7 cellular contexts compared by ENCODE assay signal in the genomic region with DNA sequence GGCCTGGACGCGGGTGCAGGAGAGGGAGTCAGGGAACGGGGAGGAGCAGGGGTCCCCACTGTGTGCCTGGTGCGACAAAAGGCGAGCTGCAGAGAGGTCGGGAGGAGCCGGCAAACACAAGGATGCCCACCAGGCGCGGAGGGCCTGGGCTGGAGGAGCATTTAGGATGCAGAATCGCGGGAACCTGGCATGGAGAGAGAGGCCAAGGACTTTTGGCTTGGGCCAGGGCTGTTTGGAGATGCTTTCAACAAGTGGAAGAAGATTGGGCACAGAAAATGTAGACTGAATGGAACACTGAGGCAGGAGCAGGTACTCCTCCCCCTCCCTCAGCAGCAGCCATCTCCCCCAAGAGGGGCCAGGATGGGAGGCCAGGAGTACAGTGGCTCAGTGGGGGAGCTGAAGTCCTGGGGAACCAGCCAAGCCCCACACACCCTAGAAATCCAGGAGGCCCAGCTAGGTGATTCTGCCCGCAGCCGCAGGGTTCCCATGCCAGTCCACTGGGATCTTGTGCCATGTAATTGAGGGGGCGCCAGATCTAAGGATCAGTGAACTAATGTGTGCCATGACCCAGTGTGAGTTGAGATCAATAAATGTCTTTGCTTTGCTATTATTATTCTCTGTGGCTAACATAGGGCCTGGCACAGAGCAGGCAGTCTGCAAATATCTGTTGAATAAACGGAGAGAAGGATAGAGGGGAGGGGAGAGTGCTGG. TPM values are rescaled to one million over a fixed set of nuclear protein-coding genes. Genes with fewer than 3 reads are reported as not detected.
A peak's percentile ranks its signal among the peaks of the same experiment; 100 is the strongest.
DNase-seq lines count a peak whose midpoint lies in the region; ATAC-seq and TF ChIP-seq lines count a peak whose summit lies in the region.

No MANE protein-coding gene starts in this region.

- H3K9me3 ChIP-seq in right cardiac atrium (ENCODE audit: control insufficient read depth, low read length), result no peaks in the 10 kb centered on the region

- intact Hi-C loops in activated B cell treated with CpG ODN at 0.5 μM for 24 hours (cut with micrococcal nuclease), result loop anchor here (2.0 kb wide), 2 partner anchors 69 to 269 kb away; no protein-coding TSS in a partner anchor
- intact Hi-C loops in right cardiac atrium (cut with DNase I), result no loop called here

- no peaks in the 10 kb centered on the region for H3K27me3 ChIP-seq in right cardiac atrium (ENCODE audit: control insufficient read depth, insufficient read depth)

- peaks cover 7% of the 10 kb centered on the region for H3K27me3 Mint-ChIP-seq in activated B cell treated with CpG ODN at 0.5 μM for 24 hours

- peaks cover 59% of the 10 kb centered on the region for H3K4me1 Mint-ChIP-seq in activated B cell treated with CpG ODN at 0.5 μM for 24 hours
- H3K4me1 Mint-ChIP-seq in stimulated activated effector memory CD8-positive, alpha-beta T cell treated with anti-CD3 and anti-CD28 coated beads, Interleukin-12 subunit alpha, Interleukin-12 subunit beta, amount 100 ng/mL, for 72 hours, result peaks cover 27% of the 10 kb centered on the region

- H3K4me3 Mint-ChIP-seq in activated B cell treated with CpG ODN at 0.5 μM for 24 hours, result peak overlapping the region; percentile 93
- peak overlapping the region; percentile 99 for H3K4me3 Mint-ChIP-seq in stimulated activated effector memory CD8-positive, alpha-beta T cell treated with anti-CD3 and anti-CD28 coated beads, Interleukin-12 subunit alpha, Interleukin-12 subunit beta, amount 100 ng/mL, for 72 hours

- H3K9me3 Mint-ChIP-seq in activated B cell treated with CpG ODN at 0.5 μM for 24 hours, result no peaks in the 10 kb centered on the region
- no peaks in the 10 kb centered on the region for H3K9me3 Mint-ChIP-seq in stimulated activated effector memory CD8-positive, alpha-beta T cell treated with anti-CD3 and anti-CD28 coated beads, Interleukin-12 subunit alpha, Interleukin-12 subunit beta, amount 100 ng/mL, for 72 hours

- ATAC-seq in activated B cell treated with CpG ODN at 0.5 μM for 24 hours (ENCODE audit: low read depth) (no peak), right cardiac atrium (no peak), GM19023 (IDR thresholded peaks at IDR 0.05; ENCODE audit: unreplicated experiment) (no peak)
- ATAC-seq in stimulated activated effector memory CD8-positive, alpha-beta T cell treated with anti-CD3 and anti-CD28 coated beads, Interleukin-12 subunit alpha, Interleukin-12 subunit beta, amount 100 ng/mL, for 72 hours, result no peak

- DNase-seq in HFF-Myc (ENCODE audit: extremely low read depth, low read depth) (no peak), activated B cell treated with CpG ODN at 0.5 μM for 24 hours (no peak), right cardiac atrium (peak in 1 of 3 donors; percentile 77), NCI-H446 treated with DMSO at 0.1 percent for 48 hours (lab: John Stamatoyannopoulos, UW) (no peak), SHP77 (lab: John Stamatoyannopoulos, UW) (no peak)
- no peak for DNase-seq in stimulated activated effector memory CD8-positive, alpha-beta T cell treated with anti-CD3 and anti-CD28 coated beads, Interleukin-12 subunit alpha, Interleukin-12 subunit beta, amount 100 ng/mL, for 72 hours (ENCODE audit: low spot score in 2 of 2)

- CTCF ChIA-PET in activated B cell treated with CpG ODN at 0.5 μM for 24 hours (lab: Charles Lee), result interaction anchor here (0.7 to 1.4 kb wide), 2 partner anchors 13 to 17 kb away, joined by 3 to 6 read pairs; no protein-coding TSS in a partner anchor

- TF ChIP-seq CTCF in HFF-Myc (IDR thresholded peaks at IDR 0.05; ENCODE audit: low read depth, low read length, missing control alignments), result no peak
- TF ChIP-seq CTCF in activated B cell treated with CpG ODN at 0.5 μM for 24 hours (IDR thresholded peaks at IDR 0.05), result no peak

- H3K36me3 Mint-ChIP-seq in activated B cell treated with CpG ODN at 0.5 μM for 24 hours (ENCODE audit: low read depth), result peaks cover 3% of the 10 kb centered on the region
- H3K36me3 Mint-ChIP-seq in stimulated activated effector memory CD8-positive, alpha-beta T cell treated with anti-CD3 and anti-CD28 coated beads, Interleukin-12 subunit alpha, Interleukin-12 subunit beta, amount 100 ng/mL, for 72 hours, result no peaks in the 10 kb centered on the region

- H3K4me1 ChIP-seq in right cardiac atrium (ENCODE audit: control insufficient read depth, insufficient read depth, low read length), result no peaks in the 10 kb centered on the region

- no peak overlapping the region for H3K27ac Mint-ChIP-seq in activated B cell treated with CpG ODN at 0.5 μM for 24 hours
- peak overlapping the region; percentile 97 for H3K27ac Mint-ChIP-seq in stimulated activated effector memory CD8-positive, alpha-beta T cell treated with anti-CD3 and anti-CD28 coated beads, Interleukin-12 subunit alpha, Interleukin-12 subunit beta, amount 100 ng/mL, for 72 hours

- H3K4me3 ChIP-seq in HFF-Myc (replicated peaks; ENCODE audit: low read depth, low read length) (peak overlapping the region; percentile 70), right cardiac atrium (ENCODE audit: low read length) (peak overlapping the region; percentile 72)

- no peak overlapping the region for H3K27ac ChIP-seq in right cardiac atrium (ENCODE audit: low read length)

- POLR2A ChIA-PET in activated B cell treated with CpG ODN at 0.5 μM for 24 hours (lab: Charles Lee), result interaction anchor here (0.7 to 2.3 kb wide), 5 partner anchors 13 to 69 kb away, joined by 3 to 21 read pairs (median 9); partner anchors contain the start of gene SH3TC1

- 26% methylated on average over 15 of the region's 15 CpGs for WGBS in right cardiac atrium

RNA-seq across cellular contexts. Expression of gene ABLIM2, which starts 1.1 kb away (rescaled TPM):
- 5.2 and 7.0 TPM in 2 replicates for total RNA-seq in activated B cell treated with CpG ODN at 0.5 μM for 24 hours
- total RNA-seq in right cardiac atrium, result 10 to 100 TPM in 2 of 4 donors, 1 to 10 TPM in 2; 6.2 to 17.4 (median 9.6) TPM
- polyA plus RNA-seq in right cardiac atrium, result 4.2 TPM

RNA-seq across cellular contexts. Expression of gene SH3TC1, which starts 39.4 kb away (rescaled TPM):
- total RNA-seq in activated B cell treated with CpG ODN at 0.5 μM for 24 hours, result 104 and 135 TPM in 2 replicates
- 10 to 100 TPM in 3 of 4 donors, 1 to 10 TPM in 1; 6.6 to 17.1 (median 11.1) TPM for total RNA-seq in right cardiac atrium
- polyA plus RNA-seq in right cardiac atrium, result 5.4 TPM
